In genomic region chrX:153488231-153488914, GRCh38 we compare ENCODE assay signal across 13 cellular contexts. TPM values are rescaled to one million over a fixed set of nuclear protein-coding genes. Genes with fewer than 3 reads are reported as not detected.
DNase-seq lines count a peak whose midpoint lies in the region; TF ChIP-seq lines count a peak whose summit lies in the region.
"Had no signal": no experiment of that assay in that cellular context is flagged by ENCODE, and none has a peak within 500 bp of the region (broad histone marks: within the 10 kb centered on the region; RNA-seq: fewer than 3 reads in every experiment).

No MANE protein-coding gene starts in this region.

- WGBS in mammary epithelial cell (ENCODE audit: low coverage, missing lambda C conversion rate) = 44% methylated on average over 3 of the region's 27 CpGs

- no peaks in the 10 kb centered on the region for H3K27me3 Mint-ChIP-seq in mesothelial cell of epicardium (ENCODE audit: low read depth)
- H3K27me3 Mint-ChIP-seq: activated CD4-positive, alpha-beta T cell treated with anti-CD3 and anti-CD28 coated beads, Interleukin-2, amount 10 ng/mL, durations not matched to agents 24 days and 14 days had no signal

- H3K36me3 Mint-ChIP-seq in mesothelial cell of epicardium = no peaks in the 10 kb centered on the region

- no peaks in the 10 kb centered on the region for H3K9me3 Mint-ChIP-seq in mesothelial cell of epicardium
- H3K9me3 Mint-ChIP-seq: activated CD4-positive, alpha-beta T cell treated with anti-CD3 and anti-CD28 coated beads, Interleukin-2, amount 10 ng/mL, durations not matched to agents 24 days and 14 days had no signal

- H2AFZ ChIP-seq in mammary epithelial cell (ENCODE audit: low read depth, low read length) = peak overlapping the region; percentile 20

- peaks cover 14% of the 10 kb centered on the region for H3K4me1 Mint-ChIP-seq in mesothelial cell of epicardium
- H3K4me1 Mint-ChIP-seq: activated CD4-positive, alpha-beta T cell treated with anti-CD3 and anti-CD28 coated beads, Interleukin-2, amount 10 ng/mL, durations not matched to agents 24 days and 14 days had no signal

- TF ChIP-seq CTCF in mammary epithelial cell (conservative IDR thresholded peaks at IDR 0.05 in 1 of 2, IDR thresholded peaks at IDR 0.05 in 1 of 2; ENCODE audit: extremely low read depth in 1 of 2, insufficient read depth in 1 of 2, low read depth in 1 of 2, low read length in 2 of 2) (no peak), breast epithelium (IDR thresholded peaks at IDR 0.05) (no peak), fibroblast of villous mesenchyme (IDR thresholded peaks at IDR 0.05; ENCODE audit: insufficient read depth, low read depth, low read length) (no peak), mesothelial cell of epicardium (IDR thresholded peaks at IDR 0.05; ENCODE audit: unreplicated experiment) (no peak), GM20000 (IDR thresholded peaks at IDR 0.05; ENCODE audit: extremely low read depth, missing control alignments) (no peak)

- TF ChIP-seq POLR2A in breast epithelium (IDR thresholded peaks at IDR 0.05) = no peak

- CTCF ChIA-PET in mammary epithelial cell (lab: Charles Lee; ENCODE audit: low non-redundant PET) = no interaction called here

- dilution Hi-C loops in mammary epithelial cell (cut with HindIII; ENCODE audit: low sequenced_read_pairs) = no loop called here

- H3K4me2 ChIP-seq in mammary epithelial cell (ENCODE audit: insufficient read depth, low read depth, low read length) = no peak overlapping the region

- no peak overlapping the region for H3K9ac ChIP-seq in mammary epithelial cell (ENCODE audit: insufficient read depth, low read length)

- H3K4me3 Mint-ChIP-seq in mesothelial cell of epicardium = no peak overlapping the region
- H3K4me3 Mint-ChIP-seq: activated CD4-positive, alpha-beta T cell treated with anti-CD3 and anti-CD28 coated beads, Interleukin-2, amount 10 ng/mL, durations not matched to agents 24 days and 14 days had no signal

- in situ Hi-C loops in mammary epithelial cell (cut with MboI; ENCODE audit: low sequenced_read_pairs in 2 of 2) = loop anchor here in 1 of 2 donors (25.0 kb wide), 1 partner anchor 451 kb away; no protein-coding TSS in a partner anchor

- H3K27ac ChIP-seq in mammary epithelial cell (ENCODE audit: insufficient read depth, low read depth, low read length) (no peak overlapping the region), breast epithelium (peak overlapping the region in 1 of 2 donors; percentile 52)
- H3K27ac ChIP-seq: HL-60 had no signal

- peak overlapping the region; percentile 69 for H3K27ac Mint-ChIP-seq in mesothelial cell of epicardium
- H3K27ac Mint-ChIP-seq: activated CD4-positive, alpha-beta T cell treated with anti-CD3 and anti-CD28 coated beads, Interleukin-2, amount 10 ng/mL, durations not matched to agents 24 days and 14 days had no signal

- no peak for DNase-seq in mammary epithelial cell
- no peak for DNase-seq in breast epithelium (ENCODE audit: low spot score in 2 of 2)
- peak; percentile 52 for DNase-seq in fibroblast of villous mesenchyme (ENCODE audit: low read depth)
- no peak for DNase-seq in mesothelial cell of epicardium (ENCODE audit: low spot score in 2 of 2, unreplicated experiment in 2 of 2)
- DNase-seq in GM20000 (ENCODE audit: low spot score) = no peak
- DNase-seq in NCI-H2196 (lab: John Stamatoyannopoulos, UW; ENCODE audit: unreplicated experiment) = no peak
- no peak for DNase-seq in LoVo (ENCODE audit: low spot score)
- DNase-seq in NCI-H748 (lab: John Stamatoyannopoulos, UW; ENCODE audit: unreplicated experiment) = no peak
- DNase-seq: activated CD4-positive, alpha-beta T cell treated with anti-CD3 and anti-CD28 coated beads, Interleukin-2, amount 10 ng/mL, durations not matched to agents 24 days and 14 days; activated effector memory CD4-positive, alpha-beta T cell treated with anti-CD3 and anti-CD28 coated beads, Interleukin-2, amount 50 U/mL, for 16 hours; NCI-H1048; NK-92 treated with Interleukin-12 subunit alpha and Interleukin-12 subunit beta, amount 100 ng/mL, for 24 hours had no signal

- no peaks in the 10 kb centered on the region for H3K27me3 ChIP-seq in mammary epithelial cell (ENCODE audit: insufficient read depth, low read length)
- H3K27me3 ChIP-seq in breast epithelium = peaks cover 0 to 49% of the 10 kb centered on the region in 2 donors

- H3K9me3 ChIP-seq in mammary epithelial cell (replicated peaks; ENCODE audit: insufficient read depth, low read length) (no peaks in the 10 kb centered on the region), breast epithelium (peaks cover 0 to 3% of the 10 kb centered on the region in 2 donors)

- H3K4me1 ChIP-seq in mammary epithelial cell (ENCODE audit: insufficient read depth, low read length) (no peaks in the 10 kb centered on the region), breast epithelium (no peaks in the 10 kb centered on the region)

- H3K36me3 ChIP-seq in mammary epithelial cell (ENCODE audit: insufficient read depth, low read length) (no peaks in the 10 kb centered on the region), breast epithelium (no peaks in the 10 kb centered on the region)

- no peaks in the 10 kb centered on the region for H4K20me1 ChIP-seq in mammary epithelial cell (ENCODE audit: insufficient read depth, low read length)

- BruUV-seq in mammary epithelial cell (replicated peaks; lab: Mats Ljungman, UMichigan) = no TSS peak

- H3K4me3 ChIP-seq in mammary epithelial cell (replicated peaks in 1 of 3; ENCODE audit: insufficient read depth in 1 of 3, low read depth in 2 of 3, low read length in 3 of 3) (no peak overlapping the region), breast epithelium (peak overlapping the region in 1 of 3 donors; percentile 33), fibroblast of villous mesenchyme (ENCODE audit: low read depth, low read length) (no peak overlapping the region)

- intact Hi-C loops in mammary epithelial cell (cut with micrococcal nuclease) = no loop called here
- intact Hi-C loops in breast epithelium (cut with DNase I; ENCODE audit: low total_unique reads) = no loop called here

- no peaks in the 10 kb centered on the region for H3K79me2 ChIP-seq in mammary epithelial cell (ENCODE audit: insufficient read depth, low read length)

RNA-seq across cellular contexts. Expression of gene BGN, which starts 6.4 kb away (rescaled TPM):
- total RNA-seq in mammary epithelial cell = 10 to 100 TPM in 1 of 2 donors, 1 to 10 TPM in 1; 2.6 to 13.5 TPM
- polyA plus RNA-seq in mammary epithelial cell = 0.48 TPM
- polyA minus RNA-seq in mammary epithelial cell = not detected
- 10 to 100 TPM in 2 of 3 donors, 1 to 10 TPM in 1; 9.7 to 21.3 (median 11.0) TPM for total RNA-seq in breast epithelium
- 14.7 and 62.5 TPM in 2 replicates for total RNA-seq in fibroblast of villous mesenchyme
- total RNA-seq in mesothelial cell of epicardium = 114 to 121 TPM (median 121 TPM) in 3 replicates
- total RNA-seq: activated CD4-positive, alpha-beta T cell treated with anti-CD3 and anti-CD28 coated beads, Interleukin-2, amount 10 ng/mL, durations not matched to agents 24 days and 14 days had no signal

RNA-seq across cellular contexts. Expression of gene HAUS7, which starts 18.0 kb away (rescaled TPM):
- 10 to 100 TPM in 1 of 2 donors, 1 to 10 TPM in 1; 8.3 to 26.4 TPM for total RNA-seq in mammary epithelial cell
- 25.7 TPM for polyA plus RNA-seq in mammary epithelial cell
- 38.4 TPM for polyA minus RNA-seq in mammary epithelial cell
- total RNA-seq in breast epithelium = 10 to 100 TPM; 19.0 to 26.2 (median 21.9) TPM
- total RNA-seq in fibroblast of villous mesenchyme = 10.8 and 16.8 TPM in 2 replicates
- 22.9 to 25.1 TPM (median 24.7 TPM) in 3 replicates for total RNA-seq in mesothelial cell of epicardium

RNA-seq across cellular contexts. Expression of gene ATP2B3, which starts 29.1 kb away (rescaled TPM):
- total RNA-seq in mammary epithelial cell (not detected), breast epithelium (not detected), fibroblast of villous mesenchyme (not detected in 2 replicates), mesothelial cell of epicardium (0.82 to 0.99 TPM (median 0.83 TPM) in 3 replicates)
- not detected for polyA plus RNA-seq in mammary epithelial cell
- polyA minus RNA-seq in mammary epithelial cell = not detected
- total RNA-seq: activated CD4-positive, alpha-beta T cell treated with anti-CD3 and anti-CD28 coated beads, Interleukin-2, amount 10 ng/mL, durations not matched to agents 24 days and 14 days had no signal

RNA-seq across cellular contexts. Expression of gene TREX2, which starts 42.5 kb away (rescaled TPM):
- 1 to 10 TPM; 2.5 to 7.8 TPM for total RNA-seq in mammary epithelial cell
- 1.0 TPM for polyA plus RNA-seq in mammary epithelial cell
- not detected for polyA minus RNA-seq in mammary epithelial cell
- 1 to 10 TPM; 1.0 to 4.3 (median 1.9) TPM for total RNA-seq in breast epithelium
- total RNA-seq in fibroblast of villous mesenchyme = 1.9 and 3.0 TPM in 2 replicates
- total RNA-seq in mesothelial cell of epicardium = 0.72 to 0.97 TPM (median 0.83 TPM) in 3 replicates
